7 cellular contexts compared by ENCODE assay signal in genomic region chr6:116046272-116046671, GRCh38. TPM values are rescaled to one million over a fixed set of nuclear protein-coding genes. Genes with fewer than 3 reads are reported as not detected.
DNase-seq lines count a peak whose midpoint lies in the region; ATAC-seq, FAIRE-seq and TF ChIP-seq lines count a peak whose summit lies in the region.
"Not testable (repeated sequence)": the region's sequence is repeated elsewhere in the genome, so short reads cannot be mapped to it uniquely, and the experiment has no call there.
"Had no signal": no experiment of that assay in that cellular context is flagged by ENCODE, and none has a peak within 500 bp of the region (broad histone marks: within the 10 kb centered on the region; RNA-seq: fewer than 3 reads in every experiment).

No MANE protein-coding gene starts in this region.

- not testable (repeated sequence) for FAIRE-seq in K562 (lab: Jason Lieb, UNC)

- CTCF ChIA-PET in HEK293 (lab: Yijun Ruan, JAX): interaction anchor here (0.7 kb wide), 2 partner anchors 62 to 414 kb away, joined by 4 read pairs; no protein-coding TSS in a partner anchor
- CTCF ChIA-PET in K562 (lab: Yijun Ruan, JAX; ENCODE audit: low intra/inter-chr PET ratio): not testable (repeated sequence)

- not testable (repeated sequence) for BruUV-seq in K562 (replicated peaks; lab: Mats Ljungman, UMichigan)

- not testable (repeated sequence) for DNase-seq in K562 (ENCODE audit: extremely low read depth in 1 of 4, low spot score in 3 of 4)

- in situ Hi-C loops in K562 (cut with MboI): not testable (repeated sequence)

- not testable (repeated sequence) for H4K20me1 ChIP-seq in K562 (replicated peaks; ENCODE audit: control insufficient read depth, insufficient read depth, low read length)

- not testable (repeated sequence) for H3K27ac ChIP-seq in HEK293 (ENCODE audit: extremely low read depth, low read depth, low read length); K562 (ENCODE audit: extremely low read depth, low read depth, low read length)

- not testable (repeated sequence) for TF ChIP-seq EP300 in K562 (IDR thresholded peaks at IDR 0.05; ENCODE audit: low read length)

- not testable (repeated sequence) for H3K4me1 ChIP-seq in HEK293 (ENCODE audit: control insufficient read depth, insufficient read depth, low read length); K562 (replicated peaks in 1 of 2; ENCODE audit: control insufficient read depth in 2 of 2, insufficient read depth in 2 of 2, low read length in 2 of 2)

- H3K27me3 ChIP-seq in K562 (ENCODE audit: control insufficient read depth in 2 of 2, insufficient read depth in 2 of 2, low read length in 2 of 2): not testable (repeated sequence)

- not testable (repeated sequence) for H3K4me3 ChIP-seq in HEK293 (ENCODE audit: low read depth, low read length); K562

- TF ChIP-seq POLR2A in K562 (conservative IDR thresholded peaks at IDR 0.05): not testable (repeated sequence)

- H3K9me3 ChIP-seq in HEK293 (ENCODE audit: control insufficient read depth, insufficient read depth, low read depth, low read length); K562 (replicated peaks; ENCODE audit: control insufficient read depth, insufficient read depth, low read depth, low read length): not testable (repeated sequence)

- not testable (repeated sequence) for H3K4me2 ChIP-seq in K562 (ENCODE audit: insufficient read depth, low read length)

- H3K9me1 ChIP-seq in K562 (ENCODE audit: control insufficient read depth, insufficient read depth, low read length): not testable (repeated sequence)

- not testable (repeated sequence) for TF ChIP-seq CTCF in HEK293 (tag by site-specific recombination; IDR thresholded peaks at IDR 0.05); K562 (IDR thresholded peaks at IDR 0.05 in 2 of 3, conservative IDR thresholded peaks at IDR 0.05 in 1 of 3; ENCODE audit: insufficient read depth in 2 of 3, low read depth in 1 of 3, low read length in 3 of 3)

- TF ChIP-seq RAD21 in K562 (CRISPR knock-in tag; conservative IDR thresholded peaks at IDR 0.05 in 1 of 2, IDR thresholded peaks at IDR 0.05 in 1 of 2): not testable (repeated sequence)

- not testable (repeated sequence) for H3K36me3 ChIP-seq in HEK293 (ENCODE audit: control insufficient read depth in 2 of 2, insufficient read depth in 1 of 2, low read length in 2 of 2); K562 (ENCODE audit: control insufficient read depth, insufficient read depth, low read length)

- not testable (repeated sequence) for H2AFZ ChIP-seq in K562 (ENCODE audit: low read depth, low read length)

- H3K9ac ChIP-seq in K562 (ENCODE audit: insufficient read depth in 1 of 2, low read depth in 2 of 2, low read length in 2 of 2): not testable (repeated sequence)

- not testable (repeated sequence) for H3K79me2 ChIP-seq in K562 (ENCODE audit: control insufficient read depth, insufficient read depth, low read length)

- POLR2A ChIA-PET in HEK293 (lab: Yijun Ruan, JAX); K562 (lab: Yijun Ruan, JAX): not testable (repeated sequence)

- intact Hi-C loops in K562 (cut with micrococcal nuclease): not testable (repeated sequence)

- ATAC-seq in K562: not testable (repeated sequence)

TF ChIP-seq in HEK293, 187 proteins besides CTCF, POLR2A, EP300 and RAD21:
- TF ChIP-seq ZNF146 (tag by site-specific recombination; IDR thresholded peaks at IDR 0.05): peak; percentile 62; the same call in 1 of the 2 replicates

TF ChIP-seq in K562, 482 proteins besides CTCF, POLR2A, EP300 and RAD21:
- TF ChIP-seq ZNF146 (CRISPR knock-in tag; IDR thresholded peaks at IDR 0.05; ENCODE audit: unreplicated experiment): peak; percentile 60

RNA-seq across cellular contexts. Expression of gene FRK, which starts 14.4 kb away (rescaled TPM):
- 0.02 and 0.07 TPM in 2 replicates for total RNA-seq in K562 (2011; cell fraction: chromatin; rRNA removed; ENCODE audit: low replicate concordance)
- total RNA-seq in K562 (2011; cell fraction: nucleolus; rRNA removed): not detected in 2 replicates
- 0.07 TPM in 1 of 2 replicates, not detected in the other for total RNA-seq in K562 (2011; cell fraction: nucleoplasm; rRNA removed)
- total RNA-seq in K562 (2014; rRNA removed): 0.09 and 0.16 TPM in 2 replicates
- 0.15 and 0.22 TPM in 2 replicates for total RNA-seq in K562 (2014; rRNA removed; fragmentation: Illumina TruSeq; extraction: Trizol)
- 0.29 and 0.34 TPM in 2 replicates for total RNA-seq in K562 (2015; rRNA removed; fragmentation: Illumina TruSeq; extraction: Trizol)
- 0.13 and 0.22 TPM in 2 replicates for total RNA-seq in K562 (2021)
- polyA plus RNA-seq in K562 (2011; rRNA removed): 0.01 and 0.03 TPM in 2 replicates
- polyA plus RNA-seq in K562 (2011; cell fraction: cytosol; rRNA removed): under 0.01 and 0.01 TPM in 2 replicates
- 0.04 TPM in 2 replicates for polyA plus RNA-seq in K562 (2011; cell fraction: nucleus; rRNA removed)
- polyA plus RNA-seq in K562 (2012): 0.14 and 0.19 TPM in 2 replicates
- 0.09 and 0.10 TPM in 2 replicates for polyA plus RNA-seq in K562 (2014; fragmentation: Illumina TruSeq; extraction: Trizol)
- polyA plus RNA-seq in K562 (2014; fragmentation: Nextera tagmentation; extraction: Ambion mirVana): under 1 TPM; 0.03 to 0.07 TPM
- 0.05 and 0.11 TPM in 2 replicates for polyA plus RNA-seq in K562 (2014; rRNA removed)
- polyA minus RNA-seq in K562 (2011; rRNA and poly(A)+ RNA removed): 0.04 and 0.12 TPM in 2 replicates
- 0.09 TPM in 1 of 2 replicates, not detected in the other for polyA minus RNA-seq in K562 (2011; cell fraction: cytosol; rRNA and poly(A)+ RNA removed)
- polyA minus RNA-seq in K562 (2011; cell fraction: nucleus; rRNA and poly(A)+ RNA removed): under 0.01 and 0.11 TPM in 2 replicates
- total RNA-seq: CD4-positive, alpha-beta memory T cell; CD4-positive, alpha-beta T cell; CD4-positive, CD25-positive, alpha-beta regulatory T cell had no signal
- polyA plus RNA-seq: CD14-positive monocyte; CD4-positive, CD25-positive, alpha-beta regulatory T cell; CD8-positive, alpha-beta memory T cell had no signal

RNA-seq across cellular contexts. Expression of gene NT5DC1, which starts 54.4 kb away (rescaled TPM):
- 6.5 and 14.2 TPM in 2 replicates for total RNA-seq in K562 (2011; cell fraction: chromatin; rRNA removed; ENCODE audit: low replicate concordance)
- 3.2 and 6.6 TPM in 2 replicates for total RNA-seq in K562 (2011; cell fraction: nucleolus; rRNA removed)
- 4.0 and 7.6 TPM in 2 replicates for total RNA-seq in K562 (2011; cell fraction: nucleoplasm; rRNA removed)
- 4.9 and 12.0 TPM in 2 replicates for total RNA-seq in K562 (2014; rRNA removed)
- total RNA-seq in K562 (2014; rRNA removed; fragmentation: Illumina TruSeq; extraction: Trizol): 16.3 and 22.2 TPM in 2 replicates
- total RNA-seq in K562 (2015; rRNA removed; fragmentation: Illumina TruSeq; extraction: Trizol): 16.1 and 18.7 TPM in 2 replicates
- total RNA-seq in K562 (2021): 28.5 and 31.8 TPM in 2 replicates
- polyA plus RNA-seq in K562 (2011; rRNA removed): 18.3 and 19.6 TPM in 2 replicates
- 6.7 and 14.1 TPM in 2 replicates for polyA plus RNA-seq in K562 (2011; cell fraction: cytosol; rRNA removed)
- polyA plus RNA-seq in K562 (2011; cell fraction: nucleus; rRNA removed): 7.0 and 8.7 TPM in 2 replicates
- polyA plus RNA-seq in K562 (2012): 17.9 and 43.2 TPM in 2 replicates
- polyA plus RNA-seq in K562 (2014; fragmentation: Illumina TruSeq; extraction: Trizol): 14.5 and 22.2 TPM in 2 replicates
- polyA plus RNA-seq in K562 (2014; fragmentation: Nextera tagmentation; extraction: Ambion mirVana): 10 to 100 TPM; 15.7 to 20.5 TPM
- 15.9 and 20.7 TPM in 2 replicates for polyA plus RNA-seq in K562 (2014; rRNA removed)
- polyA minus RNA-seq in K562 (2011; rRNA and poly(A)+ RNA removed): 14.7 and 21.6 TPM in 2 replicates
- 11.6 and 19.5 TPM in 2 replicates for polyA minus RNA-seq in K562 (2011; cell fraction: cytosol; rRNA and poly(A)+ RNA removed)
- polyA minus RNA-seq in K562 (2011; cell fraction: nucleus; rRNA and poly(A)+ RNA removed): 13.5 and 17.3 TPM in 2 replicates
